ENCODE assay signal across 8 cellular contexts in the genomic region with DNA sequence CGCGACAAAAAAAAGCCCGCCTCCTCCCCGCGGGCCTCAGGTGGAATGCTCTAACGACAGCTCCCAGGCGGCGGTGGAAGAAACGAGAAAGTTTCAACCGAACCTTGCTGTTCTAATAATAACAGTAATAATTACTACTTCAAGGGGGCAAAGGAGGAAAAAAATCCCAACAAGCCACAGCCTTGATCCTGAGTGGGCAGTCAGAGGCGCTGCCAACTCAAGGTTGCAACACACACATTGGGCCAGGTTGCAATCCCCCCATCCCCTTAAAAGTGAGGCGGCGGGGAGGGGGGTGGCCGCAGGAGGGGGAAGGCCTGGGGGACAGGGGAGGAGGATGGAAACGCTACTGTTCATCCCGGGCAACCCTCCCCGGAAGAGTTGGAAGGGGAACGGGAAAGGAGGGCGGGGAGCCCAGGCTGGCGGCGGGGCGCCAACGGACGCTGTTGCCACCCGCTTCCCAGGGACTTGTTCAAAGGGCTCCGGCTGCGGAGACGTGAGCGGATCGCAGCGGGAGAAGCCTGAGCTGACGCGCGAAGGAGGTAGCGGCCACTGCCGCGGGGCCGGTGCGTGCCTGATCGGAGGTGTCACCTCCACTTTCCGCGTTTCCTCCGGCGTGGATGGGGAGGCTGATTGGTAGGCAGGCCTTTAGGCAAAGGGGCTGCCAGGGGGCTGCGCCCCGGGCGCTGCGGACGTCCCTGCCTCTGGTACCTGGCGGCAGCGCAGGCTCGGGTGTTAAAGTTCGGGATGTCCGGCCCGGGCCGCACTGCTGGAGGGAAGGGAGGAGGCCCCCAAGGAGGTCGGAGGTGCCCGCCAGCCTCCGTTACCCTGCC. TPM values are rescaled to one million over a fixed set of nuclear protein-coding genes. Genes with fewer than 3 reads are reported as not detected.
DNase-seq lines count a peak whose midpoint lies in the region; ATAC-seq, FAIRE-seq and TF ChIP-seq lines count a peak whose summit lies in the region.

No MANE protein-coding gene starts in this region.

- CTCF ChIA-PET in A549 (lab: Yijun Ruan, JAX) = no interaction called here
- CTCF ChIA-PET in activated CD4-positive, alpha-beta T cell treated with anti-CD3 and anti-CD28 coated beads for 36 hours (lab: Charles Lee) = interaction anchor here (0.6 to 1.2 kb wide), 4 partner anchors 8 to 283 kb away, joined by 3 to 4 read pairs (median 3); no protein-coding TSS in a partner anchor

- no peaks in the 10 kb centered on the region for H3K36me3 ChIP-seq in left lung

- TF ChIP-seq CTCF in A549 (IDR thresholded peaks at IDR 0.05) = no peak
- no peak for TF ChIP-seq CTCF in coronary artery (IDR thresholded peaks at IDR 0.05)
- TF ChIP-seq CTCF in left lung (IDR thresholded peaks at IDR 0.05) = no peak

- POLR2A ChIA-PET in A549 (lab: Yijun Ruan, JAX) = no interaction called here
- POLR2A ChIA-PET in activated CD4-positive, alpha-beta T cell treated with anti-CD3 and anti-CD28 coated beads for 36 hours (lab: Charles Lee) = interaction anchor here (0.6 to 1.8 kb wide), 4 partner anchors 39 to 140 kb away, joined by 3 to 9 read pairs (median 5); no protein-coding TSS in a partner anchor

- DNase-seq in A549 (ENCODE audit: low read depth in 1 of 2, low spot score in 1 of 2) (peak; percentile 30 to 36), NAMALWA (ENCODE audit: low spot score) (peak; percentile 60), coronary artery (ENCODE audit: low spot score) (peak; percentile 85), left lung (peak; percentile 64 to 89), GDM1 (lab: John Stamatoyannopoulos, UW) (no peak)
- DNase-seq in activated CD4-positive, alpha-beta T cell treated with anti-CD3 and anti-CD28 coated beads for 36 hours = peak; percentile 73
- DNase-seq in stimulated activated CD4-positive, alpha-beta T cell treated with anti-CD3 and anti-CD28 coated beads, Interleukin-2, amount 100 ng/mL, for 24 hours = peak; percentile 59 to 60

- no peaks in the 10 kb centered on the region for H3K27me3 Mint-ChIP-seq in activated CD4-positive, alpha-beta T cell treated with anti-CD3 and anti-CD28 coated beads for 36 hours

- TF ChIP-seq EP300 in A549 (IDR thresholded peaks at IDR 0.05) = no peak

- no peak for TF ChIP-seq RAD21 in A549 (conservative IDR thresholded peaks at IDR 0.05 in 1 of 2, IDR thresholded peaks at IDR 0.05 in 1 of 2)

- no peaks in the 10 kb centered on the region for H3K27me3 ChIP-seq in left lung

- no peaks in the 10 kb centered on the region for H3K36me3 Mint-ChIP-seq in activated CD4-positive, alpha-beta T cell treated with anti-CD3 and anti-CD28 coated beads for 36 hours (ENCODE audit: low read depth)

- FAIRE-seq in A549 (lab: Jason Lieb, UNC) = no peak

- peak overlapping the region; percentile 94 for H3K4me2 ChIP-seq in A549

- peak overlapping the region; percentile 99 for H3K27ac Mint-ChIP-seq in activated CD4-positive, alpha-beta T cell treated with anti-CD3 and anti-CD28 coated beads for 36 hours

- no peaks in the 10 kb centered on the region for H3K9me3 Mint-ChIP-seq in activated CD4-positive, alpha-beta T cell treated with anti-CD3 and anti-CD28 coated beads for 36 hours (ENCODE audit: low read depth)

- no peak for TF ChIP-seq POLR2A in A549 (IDR thresholded peaks at IDR 0.05; ENCODE audit: low read length)

- peak overlapping the region; percentile 92 for H3K4me3 Mint-ChIP-seq in activated CD4-positive, alpha-beta T cell treated with anti-CD3 and anti-CD28 coated beads for 36 hours

- H3K27ac ChIP-seq in A549 (peak overlapping the region; percentile 84 to 89), coronary artery (peak overlapping the region; percentile 98), left lung (peak overlapping the region; percentile 99)

- H3K4me3 ChIP-seq in A549 (peak overlapping the region; percentile 92), coronary artery (peak overlapping the region; percentile 82), left lung (peak overlapping the region; percentile 74 to 88)

- ATAC-seq in A549 (peak; percentile 17 to 35), GM18511 (IDR thresholded peaks at IDR 0.05; ENCODE audit: unreplicated experiment) (peak; percentile 3), left lung (peak; percentile 12)
- peak; percentile 1 for ATAC-seq in activated CD4-positive, alpha-beta T cell treated with anti-CD3 and anti-CD28 coated beads for 36 hours

- no peaks in the 10 kb centered on the region for H3K9me3 ChIP-seq in A549
- H3K9me3 ChIP-seq in left lung = no peaks in the 10 kb centered on the region

- H3K4me1 ChIP-seq in A549 = peaks cover 11% of the 10 kb centered on the region; the same call in 2 of the 3 replicates
- H3K4me1 ChIP-seq in left lung = peaks cover 16 to 41% of the 10 kb centered on the region in 2 donors

- intact Hi-C loops in activated CD4-positive, alpha-beta T cell treated with anti-CD3 and anti-CD28 coated beads for 36 hours (cut with DNase I, micrococcal nuclease) = loop anchor here (1.0 to 10.0 kb wide), 9 partner anchors 40 to 1743 kb away; partner anchors contain the start of genes PUM3 (in 1 of the 2) and VLDLR (in 1 of the 2)
- intact Hi-C loops in left lung (cut with DNase I) = no loop called here

- H3K4me1 Mint-ChIP-seq in activated CD4-positive, alpha-beta T cell treated with anti-CD3 and anti-CD28 coated beads for 36 hours = peaks cover 53% of the 10 kb centered on the region

- 3% methylated on average over 31 of the region's 59 CpGs for WGBS in A549 (ENCODE audit: missing lambda C conversion rate)

TF ChIP-seq in A549, 52 proteins besides CTCF, POLR2A, EP300 and RAD21:
- TF ChIP-seq HOXA7 (CRISPR knock-in tag; IDR thresholded peaks at IDR 0.05) (no peak), FOSL2 (IDR thresholded peaks at IDR 0.05) (no peak), FOSL2 (CRISPR knock-in tag; IDR thresholded peaks at IDR 0.05) (no peak), CHD2 (IDR thresholded peaks at IDR 0.05; ENCODE audit: low read length, partially characterized antibody) (no peak), BHLHE40 (IDR thresholded peaks at IDR 0.05; ENCODE audit: low read depth, low read length) (no peak), ZNF302 (CRISPR knock-in tag; IDR thresholded peaks at IDR 0.05) (no peak), CBX2 (IDR thresholded peaks at IDR 0.05; ENCODE audit: borderline replicate concordance, low read depth) (no peak), RNF2 (IDR thresholded peaks at IDR 0.05; ENCODE audit: borderline replicate concordance, low read depth) (no peak), HOXB5 (CRISPR knock-in tag; IDR thresholded peaks at IDR 0.05) (no peak), MAFK (IDR thresholded peaks at IDR 0.05; ENCODE audit: partially characterized antibody) (no peak), JUNB (IDR thresholded peaks at IDR 0.05) (no peak), NFE2L2 (conservative IDR thresholded peaks at IDR 0.05; ENCODE audit: low read length) (no peak), KDM5A (IDR thresholded peaks at IDR 0.05) (no peak), GATA3 (IDR thresholded peaks at IDR 0.05; ENCODE audit: borderline replicate concordance) (no peak)

RNA-seq across cellular contexts. Expression of gene SMARCA2, which starts 0.6 kb away (rescaled TPM):
- polyA plus RNA-seq in A549 (2011; rRNA removed) (33.0 and 45.6 TPM in 2 replicates), A549 (2017; fragmentation: RNase III; extraction: RNeasy Plus Mini Kit Qiagen cat#74134 plus additional on column Dnase treatment) (28.7 to 45.4 TPM (median 36.9 TPM) in 3 replicates)
- polyA plus RNA-seq in A549 (2012; cell fraction: cytosol; rRNA removed) = 14.3 and 16.2 TPM in 2 replicates
- polyA plus RNA-seq in A549 (2012; cell fraction: nucleus; rRNA removed) = 22.5 and 26.4 TPM in 2 replicates
- polyA minus RNA-seq in A549 (2011; rRNA and poly(A)+ RNA removed) = 70.7 and 80.6 TPM in 2 replicates
- 10 to 100 TPM; 91.3 to 94.0 TPM for total RNA-seq in activated CD4-positive, alpha-beta T cell treated with anti-CD3 and anti-CD28 coated beads for 36 hours
- total RNA-seq in left lung = 100 to 1,000 TPM; 110 to 122 TPM

Comparison
In these comparisons a context has a peak if more than half of its experiments do, and no peak if none do; other contexts are left out.
1. intact Hi-C loops: an anchor here in activated CD4-positive, alpha-beta T cell treated with anti-CD3 and anti-CD28 coated beads for 36 hours (1.0 to 10.0 kb wide); none called in left lung.